In the genomic region with DNA sequence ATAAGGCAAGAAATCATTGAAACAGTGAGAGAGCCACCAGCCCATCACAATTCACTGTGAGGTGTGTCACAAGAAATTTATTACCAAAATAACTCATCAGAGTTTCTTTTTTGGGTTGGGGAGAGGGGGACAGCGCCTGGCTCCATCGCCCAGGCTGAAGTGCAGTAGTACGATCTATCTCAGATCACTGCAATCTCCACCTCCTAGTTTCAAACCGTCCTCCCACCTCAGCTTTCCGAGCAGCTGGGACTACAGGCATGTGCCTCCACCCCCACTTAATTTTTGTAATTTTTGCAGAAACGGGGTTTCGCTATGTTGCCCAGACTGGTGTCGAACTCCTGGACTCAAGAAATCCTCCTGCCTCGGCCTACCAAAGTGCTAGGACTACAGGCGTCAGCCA, we compare ENCODE assay signal across 21 cellular contexts. TPM values are rescaled to one million over a fixed set of nuclear protein-coding genes. Genes with fewer than 3 reads are reported as not detected.
"Had no signal": no experiment of that assay in that cellular context is flagged by ENCODE, and none has a peak within 500 bp of the region (broad histone marks: within the 10 kb centered on the region; RNA-seq: fewer than 3 reads in every experiment).

No MANE protein-coding gene starts in this region.

- H3K4me3 ChIP-seq: gastrocnemius medialis, heart left ventricle, left lung, neural progenitor cell, SJSA1 had no signal

- DNase-seq: activated CD4-positive, alpha-beta T cell treated with anti-CD3 and anti-CD28 coated beads for 36 hours; activated gamma-delta T cell treated with Interleukin-2 at 50 U/mL for 16 hours; brain microvascular endothelial cell; cortex of kidney; effector CD4-positive, alpha-beta T cell; gastrocnemius medialis; heart left ventricle; left lung; mammary epithelial cell; stimulated activated CD4-positive, alpha-beta T cell treated with anti-CD3 and anti-CD28 coated beads, Interleukin-2, amount 100 ng/mL, for 24 hours; trophoblast cell had no signal

- H3K36me3 Mint-ChIP-seq: neural progenitor cell had no signal

- H3K9me3 ChIP-seq: gastrocnemius medialis, heart left ventricle, left lung, SJSA1 had no signal

- H3K4me1 ChIP-seq: gastrocnemius medialis, heart left ventricle, left lung, SJSA1 had no signal

- H3K27ac ChIP-seq: brain microvascular endothelial cell, gastrocnemius medialis, heart left ventricle, left lung, neural progenitor cell, SJSA1 had no signal

- H3K4me3 Mint-ChIP-seq: activated CD4-positive, alpha-beta T cell treated with anti-CD3 and anti-CD28 coated beads for 36 hours; neural progenitor cell; stimulated activated naive CD8-positive, alpha-beta T cell treated with anti-CD3 and anti-CD28 coated beads, Interleukin-15, Interleukin-2, amounts not matched to agents 100 ng/mL and 50 ng/mL, for 24 hours had no signal

- H3K27ac Mint-ChIP-seq: activated CD4-positive, alpha-beta T cell treated with anti-CD3 and anti-CD28 coated beads for 36 hours; activated T-cell treated with anti-CD3 and anti-CD28 coated beads, Interleukin-2, amount 50 U/mL, for 72 hours; neural progenitor cell; progenitor cell of endocrine pancreas; stimulated activated naive CD8-positive, alpha-beta T cell treated with anti-CD3 and anti-CD28 coated beads, Interleukin-15, Interleukin-2, amounts not matched to agents 100 ng/mL and 50 ng/mL, for 24 hours had no signal

- H3K9me3 Mint-ChIP-seq: activated T-cell treated with anti-CD3 and anti-CD28 coated beads, Interleukin-2, amount 50 U/mL, for 72 hours; neural progenitor cell; stimulated activated naive CD8-positive, alpha-beta T cell treated with anti-CD3 and anti-CD28 coated beads, Interleukin-15, Interleukin-2, amounts not matched to agents 100 ng/mL and 50 ng/mL, for 24 hours had no signal

- ATAC-seq: esophagus mucosa, gastrocnemius medialis, heart left ventricle, left lung had no signal

- H3K36me3 ChIP-seq: brain microvascular endothelial cell, gastrocnemius medialis, heart left ventricle, left lung, neural progenitor cell, SJSA1 had no signal

RNA-seq across cellular contexts. Expression of a gene that starts 3.6 kb away (rescaled TPM):
- total RNA-seq: esophagus mucosa, gastrocnemius medialis, heart left ventricle, kidney epithelial cell, left lung, mammary epithelial cell, myocyte, osteoblast, progenitor cell of endocrine pancreas, SJSA1 had no signal

RNA-seq across cellular contexts. Expression of a gene that starts 20.8 kb away (rescaled TPM):
- total RNA-seq: SJSA1 had no signal

RNA-seq across cellular contexts. Expression of a gene that starts 31.6 kb away (rescaled TPM):
- total RNA-seq: activated CD4-positive, alpha-beta T cell treated with anti-CD3 and anti-CD28 coated beads for 36 hours; esophagus mucosa; gastrocnemius medialis; heart left ventricle; kidney epithelial cell; left lung; mammary epithelial cell; myocyte; osteoblast; progenitor cell of endocrine pancreas; SJSA1; T-helper 2 cell treated with Interferon-gamma antibody and Interleukin-4, amounts not matched to agents 100 ng/mL and 5 ng/mL, for 36 hours had no signal

RNA-seq across cellular contexts. Expression of a gene that starts 36.0 kb away (rescaled TPM):
- total RNA-seq: kidney epithelial cell, mammary epithelial cell, myocyte, progenitor cell of endocrine pancreas had no signal
